1 cellular context compared by ENCODE assay signal in genomic region chr3:101637461-101637860, GRCh38.
TF ChIP-seq lines count a peak whose summit lies in the region.

No MANE protein-coding gene starts in this region.

TF ChIP-seq in H1, 55 proteins besides CTCF, POLR2A, EP300 and RAD21:
- TF ChIP-seq FOSL1 (IDR thresholded peaks at IDR 0.05; ENCODE audit: insufficient read depth, low read depth, low read length) (no peak), GABPA (IDR thresholded peaks at IDR 0.05; ENCODE audit: borderline replicate concordance, insufficient read depth, low read length) (no peak), TEAD4 (IDR thresholded peaks at IDR 0.05; ENCODE audit: low read depth, low read length) (no peak), ASH2L (IDR thresholded peaks at IDR 0.05; ENCODE audit: low read length) (no peak), SIRT6 (IDR thresholded peaks at IDR 0.05; ENCODE audit: low read length) (no peak), E2F6 (IDR thresholded peaks at IDR 0.05) (no peak), ATF2 (IDR thresholded peaks at IDR 0.05; ENCODE audit: low read length) (no peak), HDAC2 (IDR thresholded peaks at IDR 0.05; ENCODE audit: borderline replicate concordance in 1 of 2, low read depth in 2 of 2, low read length in 2 of 2) (no peak), POLR2AphosphoS5 (IDR thresholded peaks at IDR 0.05; ENCODE audit: low read depth, low read length) (no peak), BACH1 (IDR thresholded peaks at IDR 0.05; ENCODE audit: low read length) (no peak), CBX5 (IDR thresholded peaks at IDR 0.05; ENCODE audit: low read depth, low read length) (no peak), ATF3 (IDR thresholded peaks at IDR 0.05; ENCODE audit: insufficient read depth, low read depth, low read length) (no peak), CHD1 (IDR thresholded peaks at IDR 0.05; ENCODE audit: low read depth, low read length) (no peak), SAP30 (IDR thresholded peaks at IDR 0.05; ENCODE audit: insufficient read depth, insufficient replicate concordance, low read length) (no peak), BCL11A (IDR thresholded peaks at IDR 0.05; ENCODE audit: low read depth in 2 of 2, low read length in 2 of 2) (no peak), EGR1 (IDR thresholded peaks at IDR 0.05; ENCODE audit: borderline replicate concordance, low read depth, low read length) (no peak), SRF (IDR thresholded peaks at IDR 0.05; ENCODE audit: low read depth, low read length) (no peak), TBP (IDR thresholded peaks at IDR 0.05; ENCODE audit: low read depth, low read length) (no peak)
TF ChIP-seq in H1: peak in this region for 0.
